ENCODE assay signal across 8 cellular contexts in the genomic region with DNA sequence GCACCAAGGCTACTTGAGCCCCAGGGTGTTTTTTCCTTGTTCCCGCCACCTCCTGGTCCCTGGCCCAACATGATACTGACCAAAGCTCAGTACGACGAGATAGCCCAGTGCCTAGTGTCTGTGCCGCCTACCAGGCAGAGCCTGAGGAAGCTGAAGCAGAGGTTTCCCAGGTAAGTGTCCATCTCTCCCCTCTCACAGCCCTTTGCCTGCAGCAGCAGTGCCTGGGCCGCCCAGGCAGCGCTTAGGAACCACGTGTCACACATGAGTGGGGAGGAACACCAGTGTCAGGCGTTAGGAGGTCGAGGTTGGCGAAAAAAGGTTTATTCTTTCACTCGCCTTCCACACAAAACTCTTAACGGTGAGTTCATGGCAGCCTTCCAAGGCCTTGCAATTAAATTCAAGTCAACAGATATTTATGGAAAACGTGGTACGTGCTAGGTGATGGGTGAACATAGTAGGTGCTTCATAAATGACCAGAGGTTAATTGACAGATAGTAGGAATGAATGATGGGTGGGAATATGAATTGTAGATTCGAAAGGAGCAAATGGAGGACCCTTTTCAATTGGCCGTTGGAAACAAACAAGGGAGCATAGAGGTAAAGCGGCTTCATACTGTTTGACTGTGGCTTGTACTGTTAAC. TPM values are rescaled to one million over a fixed set of nuclear protein-coding genes. Genes with fewer than 3 reads are reported as not detected.
DNase-seq lines count a peak whose midpoint lies in the region; ATAC-seq, FAIRE-seq and TF ChIP-seq lines count a peak whose summit lies in the region.

No MANE protein-coding gene starts in this region.

- intact Hi-C loops in left cardiac atrium (cut with DNase I) (no loop called here), sciatic nerve (cut with DNase I) (no loop called here)

- no peak for TF ChIP-seq CTCF in D721Med (IDR thresholded peaks at IDR 0.05; ENCODE audit: insufficient read depth, missing control alignments)

- peak overlapping the region; percentile 64 for H3K4me3 ChIP-seq in Jurkat, Clone E6-1 (ENCODE audit: low read length)

- peak; percentile 5 for DNase-seq in ELF-1 (ENCODE audit: low read depth, low spot score)
- peak; percentile 8 for DNase-seq in Jurkat, Clone E6-1 (ENCODE audit: low read depth, low spot score)
- DNase-seq in activated gamma-delta T cell treated with Interleukin-2 at 50 U/mL for 16 hours: peak; percentile 5
- DNase-seq in left cardiac atrium: no peak
- no peak for DNase-seq in sciatic nerve (ENCODE audit: low spot score)
- no peak for DNase-seq in A172 (ENCODE audit: low spot score)
- no peak for DNase-seq in D721Med (ENCODE audit: insufficient read length, low spot score)

- no peak for FAIRE-seq in D721Med (lab: Jason Lieb, UNC)

- ATAC-seq in GM21423 (IDR thresholded peaks at IDR 0.05; ENCODE audit: unreplicated experiment) (peak; percentile 26), left cardiac atrium (peak; percentile 25 to 63), sciatic nerve (peak; percentile 75)

RNA-seq across cellular contexts. Expression of a gene that starts 0.5 kb away (rescaled TPM):
- 17.4 TPM for polyA plus RNA-seq in Jurkat, Clone E6-1 (2012; ENCODE audit: insufficient read depth, insufficient read length)
- total RNA-seq in left cardiac atrium (10 to 100 TPM; 14.3 to 19.6 TPM), sciatic nerve (7.4 TPM)
- total RNA-seq in A172 (2014; rRNA removed; shearing (Covaris generic)): 19.4 and 20.0 TPM in 2 replicates

Comparison
In these comparisons a context has a peak if more than half of its experiments do, and no peak if none do; other contexts are left out.
1. DNase-seq: peak in ELF-1 (single experiment), Jurkat, Clone E6-1 (single experiment) and activated gamma-delta T cell treated with Interleukin-2 at 50 U/mL for 16 hours (single experiment); none in left cardiac atrium (single experiment), sciatic nerve (single experiment), A172 (single experiment) and D721Med (single experiment).
2. Peak in every context shown above with its lines, with median percentiles within 50 percentile points of each other: ATAC-seq.